ENCODE assay signal across 31 cellular contexts in genomic region chr17:56514899-56515298, GRCh38.
"Had no signal": no experiment of that assay in that cellular context is flagged by ENCODE, and none has a peak within 500 bp of the region (broad histone marks: within the 10 kb centered on the region; RNA-seq: fewer than 3 reads in every experiment).

No MANE protein-coding gene starts in this region.

- FAIRE-seq: bronchial epithelial cell, TTC549 had no signal

- H3K9me3 ChIP-seq: ascending aorta had no signal

- H3K4me3 ChIP-seq: ascending aorta, cardiac muscle cell had no signal

- ATAC-seq: activated CD4-positive, alpha-beta T cell treated with anti-CD3 and anti-CD28 coated beads for 36 hours; activated CD8-positive, alpha-beta memory T cell treated with anti-CD3 and anti-CD28 coated beads, Interleukin-2, amount 10 ng/mL, durations not matched to agents 7 days and 5 days; activated CD8-positive, alpha-beta T cell treated with anti-CD3 and anti-CD28 coated beads, Interleukin-2, amount 10 ng/mL, durations not matched to agents 7 days and 5 days; activated naive CD8-positive, alpha-beta T cell treated with anti-CD3 and anti-CD28 coated beads, Interleukin-2, amount 50 U/mL, for 24 hours had no signal

- H3K4me1 ChIP-seq: ascending aorta had no signal

- H3K27me3 ChIP-seq: ascending aorta, cardiac muscle cell had no signal

- H3K36me3 ChIP-seq: ascending aorta, cardiac muscle cell had no signal

- H3K27ac ChIP-seq: ascending aorta, cardiac muscle cell, VCaP had no signal

- DNase-seq: activated B cell treated with CpG ODN at 0.5 μM for 24 hours; activated CD4-positive, alpha-beta memory T cell treated with anti-CD3 and anti-CD28 coated beads, Interleukin-2, amount 10 ng/mL, durations not matched to agents 7 days and 5 days; activated CD4-positive, alpha-beta T cell treated with anti-CD3 and anti-CD28 coated beads for 36 hours; activated CD4-positive, alpha-beta T cell treated with anti-CD3 and anti-CD28 coated beads for 48 hours; activated CD4-positive, alpha-beta T cell treated with anti-CD3 and anti-CD28 coated beads, Interleukin-2, amount 10 ng/mL, durations not matched to agents 7 days and 5 days; activated CD4-positive, alpha-beta T cell treated with anti-CD3 and anti-CD28 coated beads, Interleukin-2, amount 50 U/mL, for 48 hours; activated CD4-positive, CD25-positive, alpha-beta regulatory T cell treated with anti-CD3 and anti-CD28 coated beads, Interleukin-2, amount 50 U/mL, for 72 hours; activated CD8-positive, alpha-beta memory T cell treated with anti-CD3 and anti-CD28 coated beads for 24 hours; activated CD8-positive, alpha-beta memory T cell treated with anti-CD3 and anti-CD28 coated beads, Interleukin-2, amount 10 ng/mL, durations not matched to agents 7 days and 5 days; activated CD8-positive, alpha-beta memory T cell treated with anti-CD3 and anti-CD28 coated beads, Interleukin-2, amount 50 U/mL, for 48 hours; activated CD8-positive, alpha-beta T cell treated with anti-CD3 and anti-CD28 coated beads, Interleukin-2, amount 10 ng/mL, durations not matched to agents 7 days and 5 days; activated effector memory CD4-positive, alpha-beta T cell treated with Interleukin-2 at 50 U/mL for 16 hours; activated gamma-delta T cell; activated naive CD4-positive, alpha-beta T cell treated with anti-CD3 and anti-CD28 coated beads, Interleukin-2, amount 10 ng/mL, durations not matched to agents 7 days and 5 days; activated naive CD4-positive, alpha-beta T cell treated with Interleukin-2 at 50 U/mL for 16 hours; activated naive CD8-positive, alpha-beta T cell treated with anti-CD3 and anti-CD28 coated beads, Interleukin-2, amount 10 ng/mL, durations not matched to agents 7 days and 5 days; activated naive CD8-positive, alpha-beta T cell treated with anti-CD3 and anti-CD28 coated beads, Interleukin-2, amount 50 U/mL, for 24 hours; activated T-cell treated with anti-CD3 and anti-CD28 coated beads, Interleukin-2, amount 50 U/mL, for 24 hours; activated T-cell treated with anti-CD3 and anti-CD28 coated beads, Interleukin-2, amount 50 U/mL, for 48 hours; amygdala; anterior cingulate cortex; caudate nucleus; cerebellar nuclear complex; T-helper 1 cell; T-helper 2 cell; T-helper 9 cell had no signal
